ENCODE assay signal across 9 cellular contexts in the genomic region with DNA sequence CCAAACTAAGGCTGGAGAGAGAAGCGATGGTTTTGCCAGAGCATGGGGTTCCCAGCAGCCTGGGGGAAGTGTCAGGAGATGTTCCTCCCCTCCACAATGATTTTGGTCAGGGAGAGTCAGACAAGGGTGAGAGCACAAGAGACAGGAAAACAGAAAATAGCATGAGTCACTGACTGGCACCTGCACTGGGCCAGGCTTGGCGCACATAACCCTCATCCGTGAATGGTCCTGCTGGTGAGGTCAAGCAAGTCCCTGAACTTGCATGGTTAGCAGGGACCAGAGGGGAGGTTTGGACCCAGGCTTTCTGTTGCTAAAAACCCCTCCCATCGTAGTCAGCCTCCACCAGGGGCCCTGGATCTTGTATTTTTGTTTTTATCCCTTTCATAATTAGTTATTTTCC.
"Had no signal": no experiment of that assay in that cellular context is flagged by ENCODE, and none has a peak within 500 bp of the region (broad histone marks: within the 10 kb centered on the region; RNA-seq: fewer than 3 reads in every experiment).

No MANE protein-coding gene starts in this region.

- H3K36me3 ChIP-seq: HAP-1 had no signal

- H3K9ac ChIP-seq: GM23248 had no signal

- H2AFZ ChIP-seq: GM23248, GM23338 had no signal

- H3K9me3 ChIP-seq: HAP-1 had no signal

- H3K4me2 ChIP-seq: GM23338 had no signal

- H3K27ac Mint-ChIP-seq: GM23338, H9, HFFc6 had no signal

- H3K4me1 Mint-ChIP-seq: GM23338 had no signal

- H3K4me1 ChIP-seq: HAP-1 had no signal

- H3K27ac ChIP-seq: GM23248 had no signal

- H3K4me3 ChIP-seq: GM23248, GM23338, HAP-1 had no signal

- DNase-seq: GM23248, GOT3, H7, H9, HCEC 1CT, HFFc6 had no signal

- H3K4me3 Mint-ChIP-seq: GM23338, H9, HFFc6 had no signal

- ATAC-seq: GM23338, HCT116 had no signal
